In the genomic region with DNA sequence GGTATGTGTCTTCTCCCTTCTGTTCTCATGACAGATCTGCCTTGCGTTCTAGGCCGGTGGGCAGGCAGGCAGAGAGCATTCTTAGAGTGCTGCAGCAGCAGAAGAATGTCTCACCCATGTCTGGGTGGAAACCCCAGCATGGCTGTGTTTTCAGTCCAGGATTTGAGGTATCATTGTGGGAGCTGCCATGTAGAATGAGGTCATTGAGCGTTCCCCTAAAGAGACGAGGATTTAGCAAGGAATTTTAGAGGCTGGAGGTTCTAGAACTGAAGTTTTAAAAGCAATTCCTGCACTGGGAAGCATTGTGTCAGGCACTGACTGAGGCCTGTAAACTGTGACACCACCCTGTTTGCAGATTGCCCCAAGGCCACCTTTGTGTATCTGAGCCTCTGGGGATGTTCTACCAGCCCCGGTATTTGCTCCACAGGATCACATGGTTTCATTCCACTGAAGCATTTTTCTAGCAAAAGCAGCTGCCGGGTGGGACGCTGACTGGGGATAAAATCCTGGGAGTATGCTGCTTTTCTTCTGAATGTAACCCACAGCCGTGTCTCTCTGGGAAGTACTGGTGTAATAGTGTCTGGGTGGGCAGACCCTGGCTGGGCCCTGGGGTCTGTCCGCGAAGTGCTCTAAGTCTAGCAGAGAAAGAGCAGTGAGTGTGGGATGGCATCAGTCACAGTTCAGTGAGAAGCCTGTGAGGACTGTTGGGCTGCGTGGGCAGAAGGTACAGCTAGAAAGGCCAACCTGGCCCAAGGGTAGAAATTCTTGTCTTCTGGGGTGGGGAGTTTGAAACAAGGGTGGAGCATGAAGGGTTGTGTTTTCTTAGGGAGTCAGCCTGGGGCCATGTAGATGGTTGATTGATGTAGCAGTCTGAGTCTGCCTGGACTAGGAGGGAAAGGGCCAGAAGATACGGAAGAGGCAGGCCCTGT, we compare ENCODE assay signal across 1 cellular context.
TF ChIP-seq lines count a peak whose summit lies in the region.

No MANE protein-coding gene starts in this region.

TF ChIP-seq in H1, 55 proteins besides CTCF, POLR2A, EP300 and RAD21:
- no peak for TF ChIP-seq BRCA1 (IDR thresholded peaks at IDR 0.05; ENCODE audit: low read depth, low read length)
- TF ChIP-seq POLR2AphosphoS5 (IDR thresholded peaks at IDR 0.05; ENCODE audit: low read depth, low read length): peak; percentile 39; the same call in 1 of the 2 replicates
- TF ChIP-seq SIRT6 (IDR thresholded peaks at IDR 0.05; ENCODE audit: low read length): no peak
